12 cellular contexts compared by ENCODE assay signal in genomic region chr11:110858556-110858921, GRCh38.
DNase-seq lines count a peak whose midpoint lies in the region; ATAC-seq and TF ChIP-seq lines count a peak whose summit lies in the region.
"Had no signal": no experiment of that assay in that cellular context is flagged by ENCODE, and none has a peak within 500 bp of the region (broad histone marks: within the 10 kb centered on the region; RNA-seq: fewer than 3 reads in every experiment).

No MANE protein-coding gene starts in this region.

- no peaks in the 10 kb centered on the region for H3K79me2 ChIP-seq in PC-9 (ENCODE audit: low read depth)

- no peaks in the 10 kb centered on the region for H3K9me2 ChIP-seq in PC-9 (ENCODE audit: insufficient read depth)

- H2AFZ ChIP-seq in PC-9: no peak overlapping the region

- no peak overlapping the region for H3K27ac Mint-ChIP-seq in natural killer cell treated with Interleukin-12 subunit alpha and Interleukin-12 subunit beta and Interleukin-15 and Interleukin-18, amount 100 ng/mL, for 72 hours
- H3K27ac Mint-ChIP-seq: immature natural killer cell had no signal

- H3K4me2 ChIP-seq in PC-9: no peak overlapping the region

- intact Hi-C loops in gastrocnemius medialis (cut with DNase I; ENCODE audit: low total_unique reads) (no loop called here), PC-9 (cut with micrococcal nuclease; ENCODE audit: unreplicated experiment) (no loop called here)

- H3F3A ChIP-seq in PC-9 (ENCODE audit: insufficient read depth, low read depth): no peaks in the 10 kb centered on the region

- H3K9me3 Mint-ChIP-seq in natural killer cell treated with Interleukin-12 subunit alpha and Interleukin-12 subunit beta and Interleukin-15 and Interleukin-18, amount 100 ng/mL, for 72 hours: no peaks in the 10 kb centered on the region

- H3K36me3 Mint-ChIP-seq in natural killer cell treated with Interleukin-12 subunit alpha and Interleukin-12 subunit beta and Interleukin-15 and Interleukin-18, amount 100 ng/mL, for 72 hours: no peaks in the 10 kb centered on the region
- H3K36me3 Mint-ChIP-seq: immature natural killer cell had no signal

- DNase-seq in fibroblast of villous mesenchyme (ENCODE audit: low read depth): peak; percentile 65
- peak; percentile 47 to 70 for DNase-seq in gastrocnemius medialis
- DNase-seq in PC-9: no peak
- DNase-seq in hypothalamus (lab: John Stamatoyannopoulos, UW): no peak
- DNase-seq in NCI-H1694 treated with DMSO at 0.1 percent for 48 hours (lab: John Stamatoyannopoulos, UW): no peak
- DNase-seq in natural killer cell treated with Interleukin-12 subunit alpha and Interleukin-12 subunit beta and Interleukin-15 and Interleukin-18, amount 100 ng/mL, for 72 hours (ENCODE audit: low spot score): no peak
- DNase-seq: central memory CD4-positive, alpha-beta T cell; immature natural killer cell; NCI-H446 treated with DMSO at 0.1 percent for 48 hours; spleen had no signal

- H3K4me3 ChIP-seq in fibroblast of villous mesenchyme (ENCODE audit: low read depth, low read length) (no peak overlapping the region), gastrocnemius medialis (no peak overlapping the region), PC-9 (no peak overlapping the region)
- H3K4me3 ChIP-seq: spleen had no signal

- no peak for TF ChIP-seq POLR2A in gastrocnemius medialis (IDR thresholded peaks at IDR 0.05)

- no peaks in the 10 kb centered on the region for H3K27me3 Mint-ChIP-seq in natural killer cell treated with Interleukin-12 subunit alpha and Interleukin-12 subunit beta and Interleukin-15 and Interleukin-18, amount 100 ng/mL, for 72 hours

- H3K27me3 ChIP-seq in gastrocnemius medialis (no peaks in the 10 kb centered on the region), PC-9 (ENCODE audit: insufficient read depth, low read depth) (no peaks in the 10 kb centered on the region)
- H3K27me3 ChIP-seq: spleen had no signal

- no peak overlapping the region for H3K4me3 Mint-ChIP-seq in natural killer cell treated with Interleukin-12 subunit alpha and Interleukin-12 subunit beta and Interleukin-15 and Interleukin-18, amount 100 ng/mL, for 72 hours
- H3K4me3 Mint-ChIP-seq: immature natural killer cell had no signal

- BruUV-seq in PC-9 (replicated peaks; lab: Mats Ljungman, UMichigan): no TSS peak

- TF ChIP-seq CTCF in fibroblast of villous mesenchyme (IDR thresholded peaks at IDR 0.05; ENCODE audit: insufficient read depth, low read depth, low read length): no peak
- no peak for TF ChIP-seq CTCF in gastrocnemius medialis (IDR thresholded peaks at IDR 0.05 in 4 of 5, conservative IDR thresholded peaks at IDR 0.05 in 1 of 5)
- TF ChIP-seq CTCF in PC-9 (conservative IDR thresholded peaks at IDR 0.05): no peak

- no peaks in the 10 kb centered on the region for H4K20me1 ChIP-seq in PC-9 (ENCODE audit: insufficient read depth)

- in situ Hi-C loops in gastrocnemius medialis (cut with MboI; ENCODE audit: low sequenced_read_pairs in 4 of 4): no loop called here

- H3K4me1 ChIP-seq in gastrocnemius medialis (no peaks in the 10 kb centered on the region), PC-9 (replicated peaks; ENCODE audit: insufficient read depth) (no peaks in the 10 kb centered on the region)

- no peaks in the 10 kb centered on the region for H3K9me3 ChIP-seq in gastrocnemius medialis
- no peaks in the 10 kb centered on the region for H3K9me3 ChIP-seq in PC-9 (ENCODE audit: insufficient read depth, low read depth)
- H3K9me3 ChIP-seq: spleen had no signal

- no peaks in the 10 kb centered on the region for H3K36me3 ChIP-seq in gastrocnemius medialis
- no peaks in the 10 kb centered on the region for H3K36me3 ChIP-seq in PC-9 (ENCODE audit: low read depth)
- H3K36me3 ChIP-seq: spleen had no signal

- CTCF ChIA-PET in PC-9 (lab: Charles Lee): no interaction called here

- H3K27ac ChIP-seq in gastrocnemius medialis (peak overlapping the region; percentile 5 to 43 (median 20)), PC-9 (no peak overlapping the region)
- H3K27ac ChIP-seq: spleen had no signal

- POLR2A ChIA-PET in PC-9 (lab: Charles Lee; ENCODE audit: unreplicated experiment): no interaction called here

- ATAC-seq in GM18868 (IDR thresholded peaks at IDR 0.05; ENCODE audit: unreplicated experiment): peak; percentile 83
- peak; percentile 68 for ATAC-seq in HG03103 (IDR thresholded peaks at IDR 0.05; ENCODE audit: low read depth, unreplicated experiment)
- peak; percentile 40 to 64 for ATAC-seq in gastrocnemius medialis
- ATAC-seq in natural killer cell treated with Interleukin-12 subunit alpha and Interleukin-12 subunit beta and Interleukin-15 and Interleukin-18, amount 100 ng/mL, for 72 hours: no peak

- H3K4me1 Mint-ChIP-seq in natural killer cell treated with Interleukin-12 subunit alpha and Interleukin-12 subunit beta and Interleukin-15 and Interleukin-18, amount 100 ng/mL, for 72 hours (ENCODE audit: low read depth in 2 of 2): no peaks in the 10 kb centered on the region
- H3K4me1 Mint-ChIP-seq: immature natural killer cell had no signal

Comparison
In these comparisons a context has a peak if more than half of its experiments do, and no peak if none do; other contexts are left out.
1. ATAC-seq: peak in GM18868 (single experiment), HG03103 (single experiment) and gastrocnemius medialis (2 of 2); none in natural killer cell treated with Interleukin-12 subunit alpha and Interleukin-12 subunit beta and Interleukin-15 and Interleukin-18, amount 100 ng/mL, for 72 hours (0 of 2).
2. DNase-seq: peak in fibroblast of villous mesenchyme (single experiment) and gastrocnemius medialis (2 of 2); none in PC-9 (0 of 2), hypothalamus (0 of 51), NCI-H1694 treated with DMSO at 0.1 percent for 48 hours (single experiment) and natural killer cell treated with Interleukin-12 subunit alpha and Interleukin-12 subunit beta and Interleukin-15 and Interleukin-18, amount 100 ng/mL, for 72 hours (single experiment).